In genomic region chr9:96141666-96142065, GRCh38 we compare ENCODE assay signal across 21 cellular contexts.
DNase-seq lines count a peak whose midpoint lies in the region; ATAC-seq lines count a peak whose summit lies in the region.
"Had no signal": no experiment of that assay in that cellular context is flagged by ENCODE, and none has a peak within 500 bp of the region (broad histone marks: within the 10 kb centered on the region; RNA-seq: fewer than 3 reads in every experiment).

No MANE protein-coding gene starts in this region.

- peak; percentile 28 for DNase-seq in AG08396 (ENCODE audit: low spot score)
- peak; percentile 22 for DNase-seq in LHCN-M2 (ENCODE audit: low read depth)
- DNase-seq in SJSA1 (ENCODE audit: low read depth in 1 of 2, low spot score in 2 of 2), result peak; percentile 24 to 42
- DNase-seq in T-helper 9 cell, result no peak
- no peak for DNase-seq in inferior parietal cortex (ENCODE audit: extremely low spot score)
- no peak for DNase-seq in OCI-M1 (lab: John Stamatoyannopoulos, UW)
- DNase-seq: activated B cell treated with CpG ODN at 0.5 μM for 24 hours; AML-193; anterior cingulate cortex; DMS 273 treated with DMSO at 0.1 percent for 48 hours; immature natural killer cell; mesenchymal stem cell; NCI-H1694; stimulated activated naive CD4-positive, alpha-beta T cell; T-cell had no signal

- H3K27me3 Mint-ChIP-seq in stimulated activated memory B cell treated with anti-CD40 and anti-IgM and Interleukin-4, amounts not matched to agents 10 μg/mL and 1 μg/mL and 100 μg/mL, for 72 hours, result peaks cover 24% of the 10 kb centered on the region

- H3K36me3 Mint-ChIP-seq in stimulated activated memory B cell treated with anti-CD40 and anti-IgM and Interleukin-4, amounts not matched to agents 10 μg/mL and 1 μg/mL and 100 μg/mL, for 72 hours, result no peaks in the 10 kb centered on the region
- H3K36me3 Mint-ChIP-seq: immature natural killer cell, T-cell had no signal

- peaks cover 53% of the 10 kb centered on the region for H3K4me1 ChIP-seq in SJSA1 (replicated peaks)
- peaks cover 13 to 15% of the 10 kb centered on the region in 2 donors for H3K4me1 ChIP-seq in mucosa of rectum (ENCODE audit: control insufficient read depth in 2 of 2, insufficient read depth in 2 of 2, low read length in 2 of 2)

- peaks cover 4% of the 10 kb centered on the region for H3K9me3 Mint-ChIP-seq in stimulated activated memory B cell treated with anti-CD40 and anti-IgM and Interleukin-4, amounts not matched to agents 10 μg/mL and 1 μg/mL and 100 μg/mL, for 72 hours
- H3K9me3 Mint-ChIP-seq: activated B cell treated with CpG ODN at 0.5 μM for 24 hours, immature natural killer cell had no signal

- H3K4me3 ChIP-seq in SJSA1 (no peak overlapping the region), mucosa of rectum (ENCODE audit: low read length in 2 of 2) (no peak overlapping the region)
- H3K4me3 ChIP-seq: K562, smooth muscle cell, vagina had no signal

- H3K9me3 ChIP-seq in SJSA1 (replicated peaks) (no peaks in the 10 kb centered on the region), mucosa of rectum (ENCODE audit: control insufficient read depth in 2 of 2, low read length in 2 of 2) (no peaks in the 10 kb centered on the region)
- H3K9me3 ChIP-seq: vagina had no signal

- no peak overlapping the region for H3K27ac Mint-ChIP-seq in stimulated activated memory B cell treated with anti-CD40 and anti-IgM and Interleukin-4, amounts not matched to agents 10 μg/mL and 1 μg/mL and 100 μg/mL, for 72 hours
- H3K27ac Mint-ChIP-seq: activated B cell treated with CpG ODN at 0.5 μM for 24 hours, immature natural killer cell, T-cell had no signal

- H3K27ac ChIP-seq in SJSA1 (peak overlapping the region; percentile 20; the same call in 1 of the 2 replicates), mucosa of rectum (ENCODE audit: low read depth in 2 of 2, low read length in 2 of 2) (peak overlapping the region; percentile 49 to 86)

- peaks cover 14% of the 10 kb centered on the region for H3K4me1 Mint-ChIP-seq in stimulated activated memory B cell treated with anti-CD40 and anti-IgM and Interleukin-4, amounts not matched to agents 10 μg/mL and 1 μg/mL and 100 μg/mL, for 72 hours

- no peak overlapping the region for H3K9ac ChIP-seq in mucosa of rectum (ENCODE audit: low read depth in 1 of 2, low read length in 2 of 2)

- H3K4me3 Mint-ChIP-seq in stimulated activated memory B cell treated with anti-CD40 and anti-IgM and Interleukin-4, amounts not matched to agents 10 μg/mL and 1 μg/mL and 100 μg/mL, for 72 hours, result no peak overlapping the region
- H3K4me3 Mint-ChIP-seq: activated B cell treated with CpG ODN at 0.5 μM for 24 hours, immature natural killer cell, T-cell had no signal

- no peak for ATAC-seq in stimulated activated memory B cell treated with anti-CD40 and anti-IgM and Interleukin-4, amounts not matched to agents 10 μg/mL and 1 μg/mL and 100 μg/mL, for 72 hours
- ATAC-seq: K562, Panc1, T-cell had no signal

- no peaks in the 10 kb centered on the region for H3K27me3 ChIP-seq in SJSA1 (replicated peaks)
- no peaks in the 10 kb centered on the region for H3K27me3 ChIP-seq in mucosa of rectum (ENCODE audit: control insufficient read depth in 2 of 2, insufficient read depth in 2 of 2, low read length in 2 of 2)
- H3K27me3 ChIP-seq: vagina had no signal

- H3K36me3 ChIP-seq in SJSA1, result no peaks in the 10 kb centered on the region
- no peaks in the 10 kb centered on the region for H3K36me3 ChIP-seq in mucosa of rectum (ENCODE audit: control insufficient read depth in 2 of 2, insufficient read depth in 2 of 2, low read length in 2 of 2)
- H3K36me3 ChIP-seq: vagina had no signal

Comparison
In these comparisons a context has a peak if more than half of its experiments do, and no peak if none do; other contexts are left out.
1. DNase-seq: peak in AG08396 (single experiment), LHCN-M2 (single experiment) and SJSA1 (2 of 2); none in T-helper 9 cell (single experiment), inferior parietal cortex (single experiment) and OCI-M1 (single experiment).